In genomic region chr13:23683084-23683483, GRCh38 we compare ENCODE assay signal across 22 cellular contexts.
"Had no signal": no experiment of that assay in that cellular context is flagged by ENCODE, and none has a peak within 500 bp of the region (broad histone marks: within the 10 kb centered on the region; RNA-seq: fewer than 3 reads in every experiment).

No MANE protein-coding gene starts in this region.

- H3K4me3 ChIP-seq: colonic mucosa, esophagus muscularis mucosa, gastrocnemius medialis, heart right ventricle, left lung, lower lobe of right lung had no signal

- DNase-seq: cerebellar nuclear complex; colonic mucosa; cortex of kidney; effector CD8-positive, alpha-beta T cell; effector memory CD8-positive, alpha-beta T cell; endodermal cell; foreskin keratinocyte; gastrocnemius medialis; glutamatergic neuron; head of caudate nucleus; heart right ventricle; hippocampal formation; left cardiac atrium; left lung; left ventricle myocardium superior; lower lobe of right lung; mesendoderm; midbrain had no signal

- H3K27ac ChIP-seq: colonic mucosa, esophagus muscularis mucosa, foreskin keratinocyte, gastrocnemius medialis, heart right ventricle, left lung, lower lobe of right lung had no signal

- ATAC-seq: effector memory CD8-positive, alpha-beta T cell; foreskin keratinocyte; gastrocnemius medialis; heart right ventricle; left cardiac atrium; left lung; left ventricle myocardium superior; lower lobe of right lung had no signal

- H3K36me3 ChIP-seq: colonic mucosa, esophagus muscularis mucosa, gastrocnemius medialis, heart right ventricle, left lung, lower lobe of right lung had no signal

- H3K4me1 ChIP-seq: colonic mucosa, esophagus muscularis mucosa, gastrocnemius medialis, heart right ventricle, left lung, lower lobe of right lung had no signal

- H3K27me3 ChIP-seq: colonic mucosa, esophagus muscularis mucosa, foreskin keratinocyte, gastrocnemius medialis, heart right ventricle, left lung had no signal

- FAIRE-seq: endothelial cell of umbilical vein, islet of Langerhans, keratinocyte had no signal

- H3K9me3 ChIP-seq: colonic mucosa, gastrocnemius medialis had no signal
